11 cellular contexts compared by ENCODE assay signal in the genomic region with DNA sequence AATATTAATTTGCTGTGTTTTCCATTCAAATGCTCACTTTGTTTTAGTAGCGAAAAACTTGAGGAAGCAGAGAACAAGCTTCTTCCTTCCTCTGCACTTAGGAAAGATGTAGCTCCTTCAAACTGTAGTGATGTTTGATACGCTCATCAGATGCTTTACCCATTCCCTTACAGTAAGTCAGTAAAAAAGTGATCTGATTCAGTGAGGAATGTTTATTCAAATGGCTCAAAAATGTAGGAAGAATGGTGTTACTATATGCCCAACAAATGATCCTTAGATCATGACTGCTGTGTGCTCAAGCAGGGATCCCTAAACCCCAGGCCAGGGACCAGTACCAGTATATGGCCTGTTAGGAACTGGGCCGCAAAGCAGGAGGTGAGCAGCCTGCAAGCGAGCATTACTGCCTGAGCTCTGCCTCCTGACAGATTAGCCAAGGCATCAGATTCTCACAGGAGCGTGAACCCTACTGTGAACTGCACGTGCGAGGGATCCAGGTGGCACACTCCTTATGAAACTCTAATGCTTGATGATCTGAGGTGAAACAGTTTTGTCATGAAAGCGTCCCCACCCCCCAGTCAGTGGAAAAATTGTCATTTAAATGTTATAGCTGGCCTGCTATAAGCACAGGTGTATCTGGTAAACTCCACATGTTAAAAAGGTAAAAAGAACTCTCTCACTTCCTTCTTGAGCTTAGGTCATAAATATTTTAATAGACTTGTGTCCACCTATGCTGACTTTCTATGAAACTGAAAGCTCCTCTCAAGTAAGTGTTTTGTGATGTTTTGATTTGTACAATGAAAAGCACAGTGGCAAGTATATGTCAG.
DNase-seq lines count a peak whose midpoint lies in the region; ATAC-seq lines count a peak whose summit lies in the region.
"Had no signal": no experiment of that assay in that cellular context is flagged by ENCODE, and none has a peak within 500 bp of the region (broad histone marks: within the 10 kb centered on the region; RNA-seq: fewer than 3 reads in every experiment).

No MANE protein-coding gene starts in this region.

- peak overlapping the region; percentile 15 for H3K27ac ChIP-seq in caudate nucleus (ENCODE audit: low read depth, low read length)
- H3K27ac ChIP-seq: cardiac muscle cell had no signal

- DNase-seq in caudate nucleus (lab: John Stamatoyannopoulos, UW), result no peak
- DNase-seq in NCI-H187 treated with DMSO at 0.1 percent for 48 hours (lab: John Stamatoyannopoulos, UW), result no peak
- DNase-seq in stimulated activated CD4-positive, alpha-beta T cell treated with anti-CD3 and anti-CD28 coated beads, Interleukin-4, amount 100 ng/mL, for 4 hours, result no peak
- DNase-seq in SKM-1 treated with dmso at 0.1 percent for 144 hours (lab: John Stamatoyannopoulos, UW; ENCODE audit: unreplicated experiment), result no peak
- no peak for DNase-seq in NCI-H1436 (lab: John Stamatoyannopoulos, UW)
- DNase-seq: activated CD4-positive, alpha-beta T cell treated with anti-CD3 and anti-CD28 coated beads, Interleukin-2, amount 50 U/mL, for 48 hours; NCI-H69 had no signal

- ATAC-seq in GM18498 (IDR thresholded peaks at IDR 0.05; ENCODE audit: unreplicated experiment) (peak; percentile 83), GM21367 (IDR thresholded peaks at IDR 0.05; ENCODE audit: unreplicated experiment) (peak; percentile 78), HG03095 (IDR thresholded peaks at IDR 0.05; ENCODE audit: unreplicated experiment) (peak; percentile 91)
